Comparison of ENCODE assay signal across 18 cellular contexts in genomic region chr20:40959325-40960092, GRCh38.
DNase-seq lines count a peak whose midpoint lies in the region; ATAC-seq and TF ChIP-seq lines count a peak whose summit lies in the region.
"Had no signal": no experiment of that assay in that cellular context is flagged by ENCODE, and none has a peak within 500 bp of the region (broad histone marks: within the 10 kb centered on the region; RNA-seq: fewer than 3 reads in every experiment).

No MANE protein-coding gene starts in this region.

- H3K36me3 Mint-ChIP-seq in activated CD4-positive, alpha-beta memory T cell treated with anti-CD3 and anti-CD28 coated beads, Interleukin-2, amount 10 ng/mL, durations not matched to agents 7 days and 5 days (ENCODE audit: low read depth): no peaks in the 10 kb centered on the region
- no peaks in the 10 kb centered on the region for H3K36me3 Mint-ChIP-seq in activated CD4-positive, alpha-beta memory T cell treated with anti-CD3 and anti-CD28 coated beads for 36 hours
- H3K36me3 Mint-ChIP-seq in activated CD8-positive, alpha-beta memory T cell treated with anti-CD3 and anti-CD28 coated beads, Interleukin-2, amount 10 ng/mL, durations not matched to agents 7 days and 5 days: no peaks in the 10 kb centered on the region
- H3K36me3 Mint-ChIP-seq: IgD-negative memory B cell had no signal

- no peak for ATAC-seq in activated CD8-positive, alpha-beta memory T cell treated with anti-CD3 and anti-CD28 coated beads, Interleukin-2, amount 10 ng/mL, durations not matched to agents 7 days and 5 days

- no peak overlapping the region for H2AFZ ChIP-seq in mesenchymal stem cell (ENCODE audit: low read depth, low read length)

- H2BK15ac ChIP-seq in mesenchymal stem cell (ENCODE audit: low read depth, poor library complexity, severe bottlenecking): no peak overlapping the region

- no peak overlapping the region for H3K23ac ChIP-seq in mesenchymal stem cell (ENCODE audit: low read length in 2 of 2)

- no peak overlapping the region for H4K91ac ChIP-seq in mesenchymal stem cell (ENCODE audit: low read length)

- peak; percentile 9 for DNase-seq in activated CD4-positive, alpha-beta memory T cell treated with anti-CD3 and anti-CD28 coated beads, Interleukin-2, amount 10 ng/mL, durations not matched to agents 7 days and 5 days
- DNase-seq in activated CD4-positive, alpha-beta memory T cell treated with anti-CD3 and anti-CD28 coated beads for 36 hours: no peak
- DNase-seq in activated CD8-positive, alpha-beta memory T cell treated with anti-CD3 and anti-CD28 coated beads, Interleukin-2, amount 10 ng/mL, durations not matched to agents 7 days and 5 days: peak; percentile 34
- DNase-seq in mesenchymal stem cell (no peak), suprapubic skin (ENCODE audit: low spot score in 2 of 2) (no peak), NCI-H2029 treated with DMSO at 0.1 percent for 48 hours (lab: John Stamatoyannopoulos, UW) (no peak), COR-L47 (lab: John Stamatoyannopoulos, UW) (no peak), activated gamma-delta T cell treated with Interleukin-2 at 50 U/mL for 16 hours (no peak)
- DNase-seq: Calu3; CD4-positive, alpha-beta T cell; DMS53; GOT3; NCI-H1105; NCI-H187; NCI-H446; SHP77 treated with DMSO at 0.1 percent for 48 hours had no signal

- H3K4ac ChIP-seq in mesenchymal stem cell (ENCODE audit: low read depth in 1 of 2, low read length in 2 of 2): no peak overlapping the region

- no peak overlapping the region for H2AK5ac ChIP-seq in mesenchymal stem cell (ENCODE audit: low read length, severe bottlenecking)

- H3K79me1 ChIP-seq in mesenchymal stem cell (replicated peaks; ENCODE audit: low read length, poor library complexity, severe bottlenecking): no peaks in the 10 kb centered on the region

- intact Hi-C loops in activated CD4-positive, alpha-beta memory T cell treated with anti-CD3 and anti-CD28 coated beads for 36 hours (cut with micrococcal nuclease): loop anchor here (5.0 to 10.0 kb wide), 2 partner anchors 735 to 797 kb away; no protein-coding TSS in a partner anchor

- no peak overlapping the region for H3K4me2 ChIP-seq in mesenchymal stem cell (ENCODE audit: low read length, poor library complexity, severe bottlenecking)

- H3K36me3 ChIP-seq in mesenchymal stem cell (ENCODE audit: control insufficient read depth in 1 of 2, insufficient read depth in 2 of 2, low read depth in 1 of 2, low read length in 2 of 2): no peaks in the 10 kb centered on the region
- H3K36me3 ChIP-seq in suprapubic skin: no peaks in the 10 kb centered on the region

- peak overlapping the region in 1 of 2 experiments; percentile 27 for H3K4me3 ChIP-seq in mesenchymal stem cell (ENCODE audit: insufficient read depth in 1 of 2, low read depth in 1 of 2, low read length in 2 of 2)
- no peak overlapping the region for H3K4me3 ChIP-seq in suprapubic skin

- no peak overlapping the region for H3K18ac ChIP-seq in mesenchymal stem cell (ENCODE audit: low read depth in 1 of 2, low read length in 2 of 2)

- no peak for TF ChIP-seq CTCF in suprapubic skin (IDR thresholded peaks at IDR 0.05)

- no peak overlapping the region for H3K27ac ChIP-seq in mesenchymal stem cell (ENCODE audit: low read length, poor library complexity, severe bottlenecking)
- peak overlapping the region; percentile 13 for H3K27ac ChIP-seq in suprapubic skin

- H2BK120ac ChIP-seq in mesenchymal stem cell (ENCODE audit: low read depth, low read length): no peak overlapping the region

- no peak overlapping the region for H3K27ac Mint-ChIP-seq in activated CD4-positive, alpha-beta memory T cell treated with anti-CD3 and anti-CD28 coated beads, Interleukin-2, amount 10 ng/mL, durations not matched to agents 7 days and 5 days
- no peak overlapping the region for H3K27ac Mint-ChIP-seq in activated CD4-positive, alpha-beta memory T cell treated with anti-CD3 and anti-CD28 coated beads for 36 hours
- H3K27ac Mint-ChIP-seq in activated CD8-positive, alpha-beta memory T cell treated with anti-CD3 and anti-CD28 coated beads, Interleukin-2, amount 10 ng/mL, durations not matched to agents 7 days and 5 days: no peak overlapping the region
- H3K27ac Mint-ChIP-seq: B cell; CD4-positive, alpha-beta T cell; IgD-negative memory B cell had no signal

- no peak for TF ChIP-seq EP300 in suprapubic skin (IDR thresholded peaks at IDR 0.05)

- H3K14ac ChIP-seq in mesenchymal stem cell (ENCODE audit: low read length in 2 of 2): no peak overlapping the region

- H3K9me3 ChIP-seq in mesenchymal stem cell (ENCODE audit: control insufficient read depth, low read length) (peaks cover 8% of the 10 kb centered on the region), suprapubic skin (no peaks in the 10 kb centered on the region)

- no peak for TF ChIP-seq POLR2A in suprapubic skin (IDR thresholded peaks at IDR 0.05)

- H2BK5ac ChIP-seq in mesenchymal stem cell (ENCODE audit: low read depth, low read length, poor library complexity, severe bottlenecking): no peak overlapping the region

- peaks cover 18% of the 10 kb centered on the region for H3K4me1 Mint-ChIP-seq in activated CD4-positive, alpha-beta memory T cell treated with anti-CD3 and anti-CD28 coated beads, Interleukin-2, amount 10 ng/mL, durations not matched to agents 7 days and 5 days
- H3K4me1 Mint-ChIP-seq in activated CD4-positive, alpha-beta memory T cell treated with anti-CD3 and anti-CD28 coated beads for 36 hours (ENCODE audit: low read depth): peaks cover 9% of the 10 kb centered on the region
- peaks cover 18% of the 10 kb centered on the region for H3K4me1 Mint-ChIP-seq in activated CD8-positive, alpha-beta memory T cell treated with anti-CD3 and anti-CD28 coated beads, Interleukin-2, amount 10 ng/mL, durations not matched to agents 7 days and 5 days

- H3K4me1 ChIP-seq in mesenchymal stem cell (ENCODE audit: control insufficient read depth, insufficient read depth, low read depth, low read length): peaks cover 4% of the 10 kb centered on the region
- H3K4me1 ChIP-seq in suprapubic skin: peaks cover 21% of the 10 kb centered on the region

- peak overlapping the region; percentile 83 for H3K9ac ChIP-seq in mesenchymal stem cell (ENCODE audit: low read length)

- POLR2A ChIA-PET in activated CD4-positive, alpha-beta memory T cell treated with anti-CD3 and anti-CD28 coated beads, Interleukin-2, amount 10 ng/mL, durations not matched to agents 7 days and 5 days (lab: Charles Lee): no interaction called here
- POLR2A ChIA-PET in activated CD4-positive, alpha-beta memory T cell treated with anti-CD3 and anti-CD28 coated beads for 36 hours (lab: Charles Lee): no interaction called here

- H2BK12ac ChIP-seq in mesenchymal stem cell (ENCODE audit: low read length in 2 of 2): no peak overlapping the region

- H3K27me3 ChIP-seq in mesenchymal stem cell (ENCODE audit: control insufficient read depth in 1 of 2, insufficient read depth in 1 of 2, low read length in 2 of 2) (peaks cover 0 to 3% of the 10 kb centered on the region in 2 experiments), suprapubic skin (no peaks in the 10 kb centered on the region)

- H3K9me3 Mint-ChIP-seq in activated CD4-positive, alpha-beta memory T cell treated with anti-CD3 and anti-CD28 coated beads, Interleukin-2, amount 10 ng/mL, durations not matched to agents 7 days and 5 days: no peaks in the 10 kb centered on the region
- no peaks in the 10 kb centered on the region for H3K9me3 Mint-ChIP-seq in activated CD4-positive, alpha-beta memory T cell treated with anti-CD3 and anti-CD28 coated beads for 36 hours
- no peaks in the 10 kb centered on the region for H3K9me3 Mint-ChIP-seq in activated CD8-positive, alpha-beta memory T cell treated with anti-CD3 and anti-CD28 coated beads, Interleukin-2, amount 10 ng/mL, durations not matched to agents 7 days and 5 days (ENCODE audit: low read depth)
- H3K9me3 Mint-ChIP-seq: CD4-positive, alpha-beta T cell; IgD-negative memory B cell had no signal

- CTCF ChIA-PET in activated CD4-positive, alpha-beta memory T cell treated with anti-CD3 and anti-CD28 coated beads, Interleukin-2, amount 10 ng/mL, durations not matched to agents 7 days and 5 days (lab: Charles Lee): no interaction called here
- CTCF ChIA-PET in activated CD4-positive, alpha-beta memory T cell treated with anti-CD3 and anti-CD28 coated beads for 36 hours (lab: Charles Lee): interaction anchor here (1.8 kb wide), 1 partner anchor 218 kb away, joined by 5 read pairs; no protein-coding TSS in a partner anchor
- CTCF ChIA-PET in activated CD8-positive, alpha-beta memory T cell treated with anti-CD3 and anti-CD28 coated beads, Interleukin-2, amount 10 ng/mL, durations not matched to agents 7 days and 5 days (lab: Charles Lee): interaction anchor here (4.6 kb wide), 1 partner anchor 218 kb away, joined by 92 read pairs; no protein-coding TSS in a partner anchor

- H4K8ac ChIP-seq in mesenchymal stem cell (ENCODE audit: low read length): no peak overlapping the region

- H3K4me3 Mint-ChIP-seq in activated CD4-positive, alpha-beta memory T cell treated with anti-CD3 and anti-CD28 coated beads, Interleukin-2, amount 10 ng/mL, durations not matched to agents 7 days and 5 days: no peak overlapping the region
- no peak overlapping the region for H3K4me3 Mint-ChIP-seq in activated CD4-positive, alpha-beta memory T cell treated with anti-CD3 and anti-CD28 coated beads for 36 hours
- H3K4me3 Mint-ChIP-seq in activated CD8-positive, alpha-beta memory T cell treated with anti-CD3 and anti-CD28 coated beads, Interleukin-2, amount 10 ng/mL, durations not matched to agents 7 days and 5 days: no peak overlapping the region
- H3K4me3 Mint-ChIP-seq: B cell; CD4-positive, alpha-beta T cell; IgD-negative memory B cell had no signal

- H3K27me3 Mint-ChIP-seq in activated CD4-positive, alpha-beta memory T cell treated with anti-CD3 and anti-CD28 coated beads, Interleukin-2, amount 10 ng/mL, durations not matched to agents 7 days and 5 days: peaks cover 1% of the 10 kb centered on the region
- peaks cover 5% of the 10 kb centered on the region for H3K27me3 Mint-ChIP-seq in activated CD4-positive, alpha-beta memory T cell treated with anti-CD3 and anti-CD28 coated beads for 36 hours
- H3K27me3 Mint-ChIP-seq in activated CD8-positive, alpha-beta memory T cell treated with anti-CD3 and anti-CD28 coated beads, Interleukin-2, amount 10 ng/mL, durations not matched to agents 7 days and 5 days: peaks cover 9% of the 10 kb centered on the region
- H3K27me3 Mint-ChIP-seq: IgD-negative memory B cell had no signal

- WGBS in mesenchymal stem cell: 87% methylated on average over 5 of the region's 6 CpGs
- WGBS in suprapubic skin: 83% methylated on average over 6 of the region's 6 CpGs

Comparison
In these comparisons a context has a peak if more than half of its experiments do, and no peak if none do; other contexts are left out.
1. DNase-seq: peak in activated CD4-positive, alpha-beta memory T cell treated with anti-CD3 and anti-CD28 coated beads, Interleukin-2, amount 10 ng/mL, durations not matched to agents 7 days and 5 days (single experiment) and activated CD8-positive, alpha-beta memory T cell treated with anti-CD3 and anti-CD28 coated beads, Interleukin-2, amount 10 ng/mL, durations not matched to agents 7 days and 5 days (single experiment); none in activated CD4-positive, alpha-beta memory T cell treated with anti-CD3 and anti-CD28 coated beads for 36 hours (single experiment), mesenchymal stem cell (single experiment), suprapubic skin (0 of 2), NCI-H2029 treated with DMSO at 0.1 percent for 48 hours (single experiment), COR-L47 (single experiment) and activated gamma-delta T cell treated with Interleukin-2 at 50 U/mL for 16 hours (single experiment).